In the genomic region with DNA sequence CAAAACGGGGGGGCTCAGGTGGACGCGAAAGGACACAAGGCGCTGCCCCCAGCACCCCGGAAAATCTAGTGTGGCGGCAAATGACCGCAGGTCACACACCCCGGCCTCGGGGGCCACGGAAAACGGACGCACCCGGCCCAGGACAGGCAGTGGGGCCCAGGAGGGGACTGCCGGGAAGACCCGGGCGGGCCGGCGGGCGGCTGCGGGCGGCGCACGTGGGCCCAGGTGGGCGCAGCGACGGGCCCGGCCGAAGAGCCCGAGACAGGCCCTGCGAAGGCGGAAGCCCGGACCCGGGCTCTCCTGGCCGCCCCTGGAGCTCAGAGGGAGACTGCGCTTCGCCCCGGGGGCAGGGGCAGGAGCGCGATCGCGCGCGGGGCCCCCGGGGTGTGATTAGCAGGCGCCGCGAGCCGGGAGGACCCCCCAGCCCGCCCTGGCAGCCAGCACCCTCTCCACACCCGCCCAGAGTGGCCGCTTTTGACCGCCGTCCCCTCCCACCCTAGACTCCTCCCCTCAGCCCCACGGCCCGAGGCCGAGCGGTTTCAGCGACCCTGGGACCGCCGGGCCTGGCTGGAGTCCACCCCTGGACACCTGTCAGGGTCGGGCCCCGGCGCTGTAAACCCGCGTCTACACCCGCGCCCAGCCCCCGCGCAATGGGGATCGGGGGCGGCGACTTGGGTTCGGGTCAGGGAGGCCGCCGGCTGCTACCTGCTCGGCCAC, we compare ENCODE assay signal across 9 cellular contexts. TPM values are rescaled to one million over a fixed set of nuclear protein-coding genes. Genes with fewer than 3 reads are reported as not detected.
DNase-seq lines count a peak whose midpoint lies in the region; ATAC-seq, FAIRE-seq and TF ChIP-seq lines count a peak whose summit lies in the region.
"Had no signal": no experiment of that assay in that cellular context is flagged by ENCODE, and none has a peak within 500 bp of the region (broad histone marks: within the 10 kb centered on the region; RNA-seq: fewer than 3 reads in every experiment).

No MANE protein-coding gene starts in this region.

- H3K4me1 ChIP-seq in BE2C, result 0 out of 2 replicates have a peak, but pooled peaks cover 2% of the 10 kb centered on the region
- peaks cover 0 to 56% (median 13%) of the 10 kb centered on the region in 4 donors for H3K4me1 ChIP-seq in Peyer's patch
- peaks cover 49% of the 10 kb centered on the region for H3K4me1 ChIP-seq in body of pancreas
- peaks cover 19 to 20% of the 10 kb centered on the region in 2 donors for H3K4me1 ChIP-seq in kidney (ENCODE audit: control insufficient read depth in 1 of 2, insufficient read depth in 1 of 2, low read depth in 1 of 2, low read length in 2 of 2)

- H3K27ac ChIP-seq in Peyer's patch (peak overlapping the region; percentile 96 to 99 (median 98)), body of pancreas (peak overlapping the region; percentile 93 to 100 (median 98)), kidney (ENCODE audit: low read depth in 2 of 2, low read length in 2 of 2) (peak overlapping the region; percentile 91 to 92)

- TF ChIP-seq POLR2A in GM18951 (IDR thresholded peaks at IDR 0.05; ENCODE audit: extremely low read depth, insufficient read depth, insufficient read length) (peak; percentile 60), Peyer's patch (IDR thresholded peaks at IDR 0.05) (peak in 1 of 2 donors; percentile 21), body of pancreas (IDR thresholded peaks at IDR 0.05) (peak; percentile 11 to 56 (median 35))

- TF ChIP-seq CTCF in BE2C (IDR thresholded peaks at IDR 0.05; ENCODE audit: low read depth, low read length), result no peak
- TF ChIP-seq CTCF in Peyer's patch (IDR thresholded peaks at IDR 0.05), result no peak
- no peak for TF ChIP-seq CTCF in body of pancreas (IDR thresholded peaks at IDR 0.05)
- no peak for TF ChIP-seq CTCF in kidney (IDR thresholded peaks at IDR 0.05; ENCODE audit: borderline replicate concordance, extremely low read depth, insufficient read depth)

- DNase-seq in BE2C, result no peak
- DNase-seq in Peyer's patch, result peak; percentile 60 to 85 (median 80)
- peak; percentile 63 to 73 (median 71) for DNase-seq in body of pancreas
- DNase-seq in kidney, result peak; percentile 92
- DNase-seq in stimulated activated CD4-positive, alpha-beta T cell treated with anti-CD3 and anti-CD28 coated beads, Interleukin-4, amount 100 ng/mL, for 24 hours, result peak; percentile 39
- no peak for DNase-seq in kidney glomerular epithelial cell (lab: John Stamatoyannopoulos, UW)

- H3K9me3 ChIP-seq in BE2C (no peaks in the 10 kb centered on the region), Peyer's patch (no peaks in the 10 kb centered on the region), body of pancreas (no peaks in the 10 kb centered on the region), kidney (ENCODE audit: control insufficient read depth in 1 of 2, low read length in 2 of 2) (no peaks in the 10 kb centered on the region)

- no peak for FAIRE-seq in kidney (lab: Jason Lieb, UNC)
- FAIRE-seq: K562 had no signal

- WGBS in body of pancreas, 2 donors, result 0% methylated on average over 8 to 46 of the region's 76 CpGs

- intact Hi-C loops in body of pancreas (cut with DNase I), result loop anchor here (10.0 kb wide), 1 partner anchor 57 kb away; no protein-coding TSS in a partner anchor
- intact Hi-C loops in kidney (cut with DNase I), result no loop called here

- in situ Hi-C loops in GM18951 (cut with MboI; ENCODE audit: low sequenced_read_pairs, unreplicated experiment), result no loop called here

- peak overlapping the region; percentile 57 to 91 for H3K9ac ChIP-seq in kidney (ENCODE audit: low read length in 2 of 2)

- H3K36me3 ChIP-seq in BE2C (no peaks in the 10 kb centered on the region), Peyer's patch (no peaks in the 10 kb centered on the region), body of pancreas (replicated peaks in 1 of 2; ENCODE audit: insufficient read depth in 1 of 2, low read depth in 2 of 2) (no peaks in the 10 kb centered on the region), kidney (ENCODE audit: control insufficient read depth in 1 of 2, insufficient read depth in 2 of 2, low read length in 2 of 2) (no peaks in the 10 kb centered on the region)

- H3K27me3 ChIP-seq in BE2C (no peaks in the 10 kb centered on the region), Peyer's patch (no peaks in the 10 kb centered on the region), body of pancreas (no peaks in the 10 kb centered on the region)

- H3K4me3 ChIP-seq in BE2C (ENCODE audit: low read depth, low read length) (peak overlapping the region; percentile 41), Peyer's patch (peak overlapping the region; percentile 92 to 97 (median 97)), body of pancreas (peak overlapping the region; percentile 82 to 91), kidney (ENCODE audit: low read length in 2 of 2) (peak overlapping the region; percentile 64 to 71)
- H3K4me3 ChIP-seq: K562 had no signal

- ATAC-seq in HG03103 (IDR thresholded peaks at IDR 0.05; ENCODE audit: low read depth, unreplicated experiment) (peak; percentile 35), body of pancreas (peak; percentile 57)
- ATAC-seq: K562 had no signal

RNA-seq across cellular contexts. Expression of a gene that starts 0.8 kb away (rescaled TPM):
- 0.56 TPM for polyA plus RNA-seq in BE2C (2012; ENCODE audit: insufficient read depth, insufficient read length, low read depth)
- 10 to 100 TPM; 40.9 to 67.7 (median 51.8) TPM for total RNA-seq in Peyer's patch
- 10 to 100 TPM; 17.4 to 24.4 TPM for total RNA-seq in body of pancreas
- 61.2 TPM for total RNA-seq in kidney
- 15.1 TPM for polyA plus RNA-seq in kidney (ENCODE audit: insufficient read depth, low read depth, low replicate concordance)
- polyA plus RNA-seq: K562 had no signal

Comparison
In these comparisons a context has a peak if more than half of its experiments do, and no peak if none do; other contexts are left out.
1. DNase-seq: peak in Peyer's patch (3 of 3), body of pancreas (4 of 4), kidney (single experiment) and stimulated activated CD4-positive, alpha-beta T cell treated with anti-CD3 and anti-CD28 coated beads, Interleukin-4, amount 100 ng/mL, for 24 hours (single experiment); none in BE2C (single experiment) and kidney glomerular epithelial cell (single experiment).
2. H3K4me3 ChIP-seq: peak in every context shown above with its lines; median percentile 97 in Peyer's patch; 86 in body of pancreas; 68 in kidney; 41 in BE2C.
3. Peak in every context shown above with its lines, with median percentiles within 50 percentile points of each other: H3K27ac ChIP-seq.